Comparison of ENCODE assay signal across 8 cellular contexts in genomic region chr3:14925729-14926591, GRCh38. TPM values are rescaled to one million over a fixed set of nuclear protein-coding genes. Genes with fewer than 3 reads are reported as not detected.
DNase-seq lines count a peak whose midpoint lies in the region; ATAC-seq and TF ChIP-seq lines count a peak whose summit lies in the region.

No MANE protein-coding gene starts in this region.

- H3K23ac ChIP-seq in IMR-90 (ENCODE audit: low read depth, low read length): no peak overlapping the region
- H3K23ac ChIP-seq in mesenchymal stem cell (ENCODE audit: low read length in 2 of 2): no peak overlapping the region

- BruUV-seq in IMR-90 (replicated peaks; lab: Mats Ljungman, UMichigan) (no TSS peak), PC-9 (replicated peaks; lab: Mats Ljungman, UMichigan) (no TSS peak)

- DNase-seq in NCI-H524 (lab: John Stamatoyannopoulos, UW) (peak; percentile 39 to 75), NCI-H524 treated with DMSO at 0.1 percent for 48 hours (lab: John Stamatoyannopoulos, UW) (no peak), IMR-90 (peak; percentile 71), PC-9 (peak; percentile 39 to 45), dorsolateral prefrontal cortex (peak in 2 of 10 donors; percentile 14 to 33), mesenchymal stem cell (peak; percentile 71), GM19238 (ENCODE audit: insufficient read length, low spot score) (no peak)

- H2BK20ac ChIP-seq in IMR-90 (ENCODE audit: low read depth, low read length): no peak overlapping the region

- in situ Hi-C loops in IMR-90 (cut with MboI; ENCODE audit: low sequenced_read_pairs): loop anchor here (10.0 to 25.0 kb wide), 2 partner anchors 286 to 421 kb away; partner anchors contain the start of gene CAPN7

- H3K4me2 ChIP-seq in IMR-90 (ENCODE audit: low read depth, low read length) (no peak overlapping the region), PC-9 (no peak overlapping the region), mesenchymal stem cell (ENCODE audit: low read length, poor library complexity, severe bottlenecking) (no peak overlapping the region)

- peak overlapping the region; percentile 30 for H2AK9ac ChIP-seq in IMR-90 (replicated peaks; ENCODE audit: low read depth, low read length, poor library complexity)

- H3K9me3 ChIP-seq in IMR-90 (ENCODE audit: control insufficient read depth, insufficient read depth, low read length) (no peaks in the 10 kb centered on the region), PC-9 (ENCODE audit: insufficient read depth, low read depth) (no peaks in the 10 kb centered on the region), mesenchymal stem cell (ENCODE audit: control insufficient read depth, low read length) (no peaks in the 10 kb centered on the region)

- H3K27me3 ChIP-seq in IMR-90 (ENCODE audit: control insufficient read depth, insufficient read depth, low read length) (peaks cover 3% of the 10 kb centered on the region; the same call in 1 of the 2 replicates), PC-9 (ENCODE audit: insufficient read depth, low read depth) (no peaks in the 10 kb centered on the region), dorsolateral prefrontal cortex (no peaks in the 10 kb centered on the region), mesenchymal stem cell (ENCODE audit: control insufficient read depth in 1 of 2, insufficient read depth in 1 of 2, low read length in 2 of 2) (peaks cover 0 to 6% of the 10 kb centered on the region in 2 experiments)

- H4K5ac ChIP-seq in IMR-90 (ENCODE audit: low read depth, low read length): no peak overlapping the region

- H3K36me3 ChIP-seq in IMR-90 (ENCODE audit: control insufficient read depth, insufficient read depth, low read length): no peaks in the 10 kb centered on the region
- H3K36me3 ChIP-seq in PC-9 (ENCODE audit: low read depth): no peaks in the 10 kb centered on the region
- H3K36me3 ChIP-seq in mesenchymal stem cell (ENCODE audit: control insufficient read depth in 1 of 2, insufficient read depth in 2 of 2, low read depth in 1 of 2, low read length in 2 of 2): peaks cover 0 to 4% of the 10 kb centered on the region in 2 experiments

- peak; percentile 81 for TF ChIP-seq CTCF in IMR-90 (conservative IDR thresholded peaks at IDR 0.05; ENCODE audit: low read depth, low read length)
- TF ChIP-seq CTCF in PC-9 (conservative IDR thresholded peaks at IDR 0.05): peak; percentile 88
- TF ChIP-seq CTCF in dorsolateral prefrontal cortex (IDR thresholded peaks at IDR 0.05 in 54 of 56, conservative IDR thresholded peaks at IDR 0.05 in 2 of 56; ENCODE audit: low read depth in 1 of 56, partially characterized antibody in 56 of 56): peak; percentile 51 to 90 (median 80)

- no peak overlapping the region for H3K18ac ChIP-seq in IMR-90 (ENCODE audit: low read depth, low read length)
- no peak overlapping the region for H3K18ac ChIP-seq in mesenchymal stem cell (ENCODE audit: low read depth in 1 of 2, low read length in 2 of 2)

- CTCF ChIA-PET in IMR-90 (lab: Yijun Ruan, JAX) (interaction anchor here (1.1 to 1.3 kb wide), 4 partner anchors 10 to 88 kb away, joined by 3 to 7 read pairs (median 4); no protein-coding TSS in a partner anchor), PC-9 (lab: Charles Lee) (no interaction called here)

- H4K8ac ChIP-seq in IMR-90 (ENCODE audit: low read depth in 2 of 2, low read length in 2 of 2): no peak overlapping the region
- H4K8ac ChIP-seq in mesenchymal stem cell (ENCODE audit: low read length): no peak overlapping the region

- peak; percentile 88 for TF ChIP-seq RAD21 in IMR-90 (IDR thresholded peaks at IDR 0.05; ENCODE audit: low read length)

- H3K56ac ChIP-seq in IMR-90 (ENCODE audit: extremely low read depth, insufficient read depth, low read length): no peak overlapping the region

- no peak overlapping the region for H3K4ac ChIP-seq in IMR-90 (ENCODE audit: low read depth, low read length)
- H3K4ac ChIP-seq in mesenchymal stem cell (ENCODE audit: low read depth in 1 of 2, low read length in 2 of 2): no peak overlapping the region

- H3K9ac ChIP-seq in IMR-90 (ENCODE audit: low read depth, low read length) (no peak overlapping the region), mesenchymal stem cell (ENCODE audit: low read length) (no peak overlapping the region)

- H3K14ac ChIP-seq in IMR-90 (replicated peaks; ENCODE audit: low read depth, low read length) (no peak overlapping the region), mesenchymal stem cell (ENCODE audit: low read length in 2 of 2) (no peak overlapping the region)

- no peaks in the 10 kb centered on the region for H3K9me2 ChIP-seq in PC-9 (ENCODE audit: insufficient read depth)

- H3K4me3 ChIP-seq in IMR-90 (ENCODE audit: insufficient read depth, low read depth, low read length): no peak overlapping the region
- H3K4me3 ChIP-seq in PC-9: no peak overlapping the region
- no peak overlapping the region for H3K4me3 ChIP-seq in dorsolateral prefrontal cortex
- H3K4me3 ChIP-seq in mesenchymal stem cell (ENCODE audit: insufficient read depth in 1 of 2, low read depth in 1 of 2, low read length in 2 of 2): no peak overlapping the region

- no peak overlapping the region for H2BK15ac ChIP-seq in IMR-90 (ENCODE audit: low read depth, low read length)
- H2BK15ac ChIP-seq in mesenchymal stem cell (ENCODE audit: low read depth, poor library complexity, severe bottlenecking): no peak overlapping the region

- intact Hi-C loops in IMR-90 (cut with micrococcal nuclease): loop anchor here (2.0 to 5.0 kb wide), 3 partner anchors 126 to 279 kb away; partner anchors contain the start of gene RBSN
- intact Hi-C loops in PC-9 (cut with micrococcal nuclease; ENCODE audit: unreplicated experiment): loop anchor here (2.0 to 10.0 kb wide), 3 partner anchors 281 to 1321 kb away; partner anchors contain the start of gene CAPN7
- intact Hi-C loops in dorsolateral prefrontal cortex (cut with DNase I): loop anchor here in 1 of 2 donors (2.0 to 10.0 kb wide), 3 partner anchors 21 to 721 kb away; partner anchors contain the start of genes CAPN7 and NR2C2

- H2BK12ac ChIP-seq in mesenchymal stem cell (ENCODE audit: low read length in 2 of 2): no peak overlapping the region

- H2BK120ac ChIP-seq in IMR-90 (ENCODE audit: low read depth, low read length) (no peak overlapping the region), mesenchymal stem cell (ENCODE audit: low read depth, low read length) (no peak overlapping the region)

- no peak for TF ChIP-seq POLR2A in IMR-90 (IDR thresholded peaks at IDR 0.05; ENCODE audit: low read depth, low read length)

- no peak overlapping the region for H3K27ac ChIP-seq in IMR-90 (ENCODE audit: insufficient read depth, low read length)
- no peak overlapping the region for H3K27ac ChIP-seq in PC-9
- H3K27ac ChIP-seq in dorsolateral prefrontal cortex: no peak overlapping the region
- H3K27ac ChIP-seq in mesenchymal stem cell (ENCODE audit: low read length, poor library complexity, severe bottlenecking): no peak overlapping the region

- H4K20me1 ChIP-seq in IMR-90 (ENCODE audit: insufficient read depth, low read length): no peaks in the 10 kb centered on the region
- no peaks in the 10 kb centered on the region for H4K20me1 ChIP-seq in PC-9 (ENCODE audit: insufficient read depth)

- H2BK5ac ChIP-seq in IMR-90 (ENCODE audit: low read depth, low read length, poor library complexity, severe bottlenecking) (no peak overlapping the region), mesenchymal stem cell (ENCODE audit: low read depth, low read length, poor library complexity, severe bottlenecking) (no peak overlapping the region)

- no peaks in the 10 kb centered on the region for H3K79me1 ChIP-seq in IMR-90 (ENCODE audit: low read depth in 1 of 2, low read length in 2 of 2)
- no peaks in the 10 kb centered on the region for H3K79me1 ChIP-seq in mesenchymal stem cell (replicated peaks; ENCODE audit: low read length, poor library complexity, severe bottlenecking)

- no peaks in the 10 kb centered on the region for H3K9me1 ChIP-seq in IMR-90 (ENCODE audit: insufficient read depth, low read length)

- H3F3A ChIP-seq in PC-9 (ENCODE audit: insufficient read depth, low read depth): no peaks in the 10 kb centered on the region

- H4K91ac ChIP-seq in IMR-90 (ENCODE audit: insufficient read depth, low read depth, low read length) (no peak overlapping the region), mesenchymal stem cell (ENCODE audit: low read length) (no peak overlapping the region)

- H2AK5ac ChIP-seq in IMR-90 (ENCODE audit: low read depth, low read length) (no peak overlapping the region), mesenchymal stem cell (ENCODE audit: low read length, severe bottlenecking) (no peak overlapping the region)

- H3K4me1 ChIP-seq in IMR-90 (ENCODE audit: control insufficient read depth, insufficient read depth, low read length) (peaks cover 2% of the 10 kb centered on the region; the same call in 1 of the 2 replicates), PC-9 (replicated peaks; ENCODE audit: insufficient read depth) (no peaks in the 10 kb centered on the region), mesenchymal stem cell (ENCODE audit: control insufficient read depth, insufficient read depth, low read depth, low read length) (peaks cover 8% of the 10 kb centered on the region)

- POLR2A ChIA-PET in IMR-90 (lab: Charles Lee; ENCODE audit: unreplicated experiment): interaction anchor here (0.6 kb wide), 1 partner anchor 13 kb away, joined by 4 read pairs; no protein-coding TSS in a partner anchor
- POLR2A ChIA-PET in PC-9 (lab: Charles Lee; ENCODE audit: unreplicated experiment): interaction anchor here (0.6 kb wide), 1 partner anchor 138 kb away, joined by 6 read pairs; no protein-coding TSS in a partner anchor

- WGBS in IMR-90 (ENCODE audit: extremely low coverage in 2 of 2, insufficient read length in 1 of 2), 2 experiments: 80% methylated on average over 1 of the region's 9 CpGs; no CpG with 5 or more reads in 1 of the 2 experiments
- 76% methylated on average over 9 of the region's 9 CpGs for WGBS in mesenchymal stem cell

- no peaks in the 10 kb centered on the region for H3K79me2 ChIP-seq in PC-9 (ENCODE audit: low read depth)

- ATAC-seq in IMR-90 (ENCODE audit: low read depth) (peak; percentile 68), GM18858 (IDR thresholded peaks at IDR 0.05; ENCODE audit: unreplicated experiment) (no peak)

- H2AFZ ChIP-seq in IMR-90 (replicated peaks; ENCODE audit: low read length, poor library complexity): no peak overlapping the region
- H2AFZ ChIP-seq in PC-9: no peak overlapping the region
- H2AFZ ChIP-seq in mesenchymal stem cell (ENCODE audit: low read depth, low read length): no peak overlapping the region

- dilution Hi-C loops in IMR-90 (cut with HindIII; ENCODE audit: low sequenced_read_pairs, unreplicated experiment): no loop called here

TF ChIP-seq in IMR-90, 13 proteins besides CTCF, POLR2A, EP300 and RAD21:
- TF ChIP-seq MAZ (IDR thresholded peaks at IDR 0.05; ENCODE audit: borderline replicate concordance, low read depth, low read length): no peak
- TF ChIP-seq SMC3 (IDR thresholded peaks at IDR 0.05; ENCODE audit: low read depth, low read length): peak; percentile 56

RNA-seq across cellular contexts. Expression of gene NR2C2, which starts 21.4 kb away (rescaled TPM):
- total RNA-seq in IMR-90 (2012; rRNA removed): 13.8 and 17.2 TPM in 2 replicates
- polyA plus RNA-seq in IMR-90 (2012; rRNA removed): 9.9 and 10.4 TPM in 2 replicates
- 2.9 and 3.9 TPM in 2 replicates for polyA plus RNA-seq in IMR-90 (2012; cell fraction: cytosol; rRNA removed)
- 23.5 and 47.5 TPM in 2 replicates for polyA plus RNA-seq in IMR-90 (2012; cell fraction: nucleus; rRNA removed; ENCODE audit: low replicate concordance)
- total RNA-seq in PC-9 (2021): 43.4 and 44.1 TPM in 2 replicates
- 10 to 100 TPM; 55.4 to 85.3 (median 71.6) TPM for total RNA-seq in dorsolateral prefrontal cortex
- polyA plus RNA-seq in mesenchymal stem cell (2013, experiment 1 of 2): 19.1 TPM
- polyA plus RNA-seq in mesenchymal stem cell (2013, experiment 2 of 2): 17.4 TPM

Comparison
In these comparisons a context has a peak if more than half of its experiments do, and no peak if none do; other contexts are left out.
1. DNase-seq: peak in NCI-H524 (2 of 2), IMR-90 (single experiment), PC-9 (2 of 2) and mesenchymal stem cell (single experiment); none in NCI-H524 treated with DMSO at 0.1 percent for 48 hours (single experiment) and GM19238 (single experiment).
2. Peak in every context shown above with its lines, with median percentiles within 50 percentile points of each other: CTCF ChIP-seq.